Comparison of ENCODE assay signal across 1 cellular context in genomic region chr22:20239063-20239950, GRCh38.
TF ChIP-seq lines count a peak whose summit lies in the region.

No MANE protein-coding gene starts in this region.

TF ChIP-seq in HEK293, 187 proteins besides CTCF, POLR2A, EP300 and RAD21 (continued from another document and continues in another):
- TF ChIP-seq PRDM1 (tag by site-specific recombination; IDR thresholded peaks at IDR 0.05) = no peak
- TF ChIP-seq ZNF514 (tag by site-specific recombination; IDR thresholded peaks at IDR 0.05) = no peak
- TF ChIP-seq ZNF624 (tag by site-specific recombination; IDR thresholded peaks at IDR 0.05) = no peak
- no peak for TF ChIP-seq ZNF658 (tag by site-specific recombination; IDR thresholded peaks at IDR 0.05)
- no peak for TF ChIP-seq ZSCAN5A (tag by site-specific recombination; IDR thresholded peaks at IDR 0.05)
- peak; percentile 21 for TF ChIP-seq ZBTB26 (tag by site-specific recombination; optimal IDR thresholded peaks at IDR 0.05)
- no peak for TF ChIP-seq REST (tag by site-specific recombination; IDR thresholded peaks at IDR 0.05)
- TF ChIP-seq ZNF704 (tag by site-specific recombination; IDR thresholded peaks at IDR 0.05) = no peak
- no peak for TF ChIP-seq ZNF391 (tag by site-specific recombination; IDR thresholded peaks at IDR 0.05; ENCODE audit: borderline replicate concordance, low read depth)
- no peak for TF ChIP-seq ZNF248 (tag by site-specific recombination; IDR thresholded peaks at IDR 0.05)
- TF ChIP-seq ZNF2 (tag by site-specific recombination; IDR thresholded peaks at IDR 0.05) = no peak
- 0 out of 2 replicates have a peak, but pooled peaks have one; percentile 12 for TF ChIP-seq ZNF610 (tag by site-specific recombination; IDR thresholded peaks at IDR 0.05; ENCODE audit: borderline replicate concordance)
- TF ChIP-seq ZNF140 (tag by site-specific recombination; IDR thresholded peaks at IDR 0.05) = no peak
- no peak for TF ChIP-seq ZNF292 (tag by site-specific recombination; IDR thresholded peaks at IDR 0.05; ENCODE audit: borderline replicate concordance, low read depth)
- 0 out of 2 replicates have a peak, but pooled peaks have one; percentile 10 for TF ChIP-seq GLIS2 (tag by site-specific recombination; IDR thresholded peaks at IDR 0.05)
- no peak for TF ChIP-seq ZNF623 (tag by site-specific recombination; IDR thresholded peaks at IDR 0.05)
- TF ChIP-seq KLF9 (tag by site-specific recombination; IDR thresholded peaks at IDR 0.05; ENCODE audit: low read depth) = peak; percentile 48
- no peak for TF ChIP-seq ZNF202 (tag by site-specific recombination; IDR thresholded peaks at IDR 0.05; ENCODE audit: borderline replicate concordance)
- TF ChIP-seq MEIS1 (CRISPR knock-in tag; IDR thresholded peaks at IDR 0.05; ENCODE audit: borderline replicate concordance) = no peak
- TF ChIP-seq IKZF3 (tag by site-specific recombination; IDR thresholded peaks at IDR 0.05) = peak; percentile 33; the same call in 1 of the 2 replicates
- no peak for TF ChIP-seq ZNF626 (tag by site-specific recombination; IDR thresholded peaks at IDR 0.05)
- peak; percentile 83 for TF ChIP-seq PATZ1 (tag by site-specific recombination; IDR thresholded peaks at IDR 0.05)
- TF ChIP-seq ZNF404 (tag by site-specific recombination; IDR thresholded peaks at IDR 0.05) = no peak
- peak; percentile 53 for TF ChIP-seq ZBTB17 (tag by site-specific recombination; IDR thresholded peaks at IDR 0.05)
- no peak for TF ChIP-seq INSM2 (tag by site-specific recombination; IDR thresholded peaks at IDR 0.05)
- TF ChIP-seq TRIM28 (IDR thresholded peaks at IDR 0.05; ENCODE audit: borderline replicate concordance, low read length) = no peak
- TF ChIP-seq ZNF221 (tag by site-specific recombination; IDR thresholded peaks at IDR 0.05; ENCODE audit: borderline replicate concordance) = no peak
- TF ChIP-seq WT1 (tag by site-specific recombination; IDR thresholded peaks at IDR 0.05) = no peak
- TF ChIP-seq HOXC10 (CRISPR knock-in tag; IDR thresholded peaks at IDR 0.05) = peak; percentile 69; the same call in 1 of the 2 replicates
- peak; percentile 97 for TF ChIP-seq ZFHX2 (tag by site-specific recombination; conservative IDR thresholded peaks at IDR 0.05)
- no peak for TF ChIP-seq REPIN1 (tag by site-specific recombination; IDR thresholded peaks at IDR 0.05; ENCODE audit: low read depth)
- TF ChIP-seq KLF17 (tag by site-specific recombination; IDR thresholded peaks at IDR 0.05) = peak; percentile 76; the same call in 1 of the 2 replicates
- no peak for TF ChIP-seq ZNF549 (tag by site-specific recombination; IDR thresholded peaks at IDR 0.05)
- no peak for TF ChIP-seq ZSCAN30 (tag by site-specific recombination; IDR thresholded peaks at IDR 0.05)
- no peak for TF ChIP-seq ZNF18 (tag by site-specific recombination; IDR thresholded peaks at IDR 0.05)
- TF ChIP-seq ZBTB7A (tag by site-specific recombination; IDR thresholded peaks at IDR 0.05; ENCODE audit: low read depth) = no peak
- no peak for TF ChIP-seq PRDM6 (tag by site-specific recombination; IDR thresholded peaks at IDR 0.05)
- TF ChIP-seq SCRT1 (tag by site-specific recombination; IDR thresholded peaks at IDR 0.05; ENCODE audit: borderline replicate concordance) = peak; percentile 87
- no peak for TF ChIP-seq ZNF518A (tag by site-specific recombination; conservative IDR thresholded peaks at IDR 0.05; ENCODE audit: low read depth)
- no peak for TF ChIP-seq OVOL3 (tag by site-specific recombination; IDR thresholded peaks at IDR 0.05)
- peak; percentile 98 for TF ChIP-seq SCRT2 (tag by site-specific recombination; IDR thresholded peaks at IDR 0.05)
